In genomic region chr19:44753932-44754742, GRCh38 we compare ENCODE assay signal across 9 cellular contexts. TPM values are rescaled to one million over a fixed set of nuclear protein-coding genes. Genes with fewer than 3 reads are reported as not detected.
DNase-seq lines count a peak whose midpoint lies in the region; ATAC-seq and FAIRE-seq lines count a peak whose summit lies in the region.
"Had no signal": no experiment of that assay in that cellular context is flagged by ENCODE, and none has a peak within 500 bp of the region (broad histone marks: within the 10 kb centered on the region; RNA-seq: fewer than 3 reads in every experiment).

No MANE protein-coding gene starts in this region.

- no peak for FAIRE-seq in urothelium cell line (lab: Jason Lieb, UNC)

- ATAC-seq in HG03354 (IDR thresholded peaks at IDR 0.05; ENCODE audit: poor library complexity, severe bottlenecking, unreplicated experiment) (peak; percentile 27), Right ventricle myocardium superior (ENCODE audit: poor library complexity) (peak; percentile 74)

- peak overlapping the region; percentile 64; the same call in 1 of the 2 replicates for H3K9ac ChIP-seq in ES-I3 (ENCODE audit: low read depth, low read length)

- no peaks in the 10 kb centered on the region for H3K9me3 ChIP-seq in ES-I3 (ENCODE audit: control insufficient read depth, insufficient read depth, low read length)
- no peaks in the 10 kb centered on the region for H3K9me3 ChIP-seq in SJCRH30 (replicated peaks)

- intact Hi-C loops in Right ventricle myocardium superior (cut with DNase I), result no loop called here
- intact Hi-C loops in posterior cingulate gyrus (cut with DNase I), result no loop called here

- DNase-seq in SJCRH30, result peak; percentile 89 to 93
- DNase-seq in activated naive CD4-positive, alpha-beta T cell treated with anti-CD3 and anti-CD28 coated beads, Interleukin-2, amount 50 U/mL, for 16 hours, result peak; percentile 56
- peak; percentile 98 for DNase-seq in Right ventricle myocardium superior
- peak in 6 of 10 donors; percentile 29 to 91 (median 36) for DNase-seq in posterior cingulate gyrus
- DNase-seq in urothelium cell line (ENCODE audit: low spot score), result peak; percentile 82
- DNase-seq in GOT3 (lab: John Stamatoyannopoulos, UW), result no peak

- H3K4me1 ChIP-seq in ES-I3 (ENCODE audit: insufficient read depth, low read length) (peaks cover 13% of the 10 kb centered on the region), SJCRH30 (peaks cover 20% of the 10 kb centered on the region)

- H3K27ac ChIP-seq in SJCRH30, result peak overlapping the region; percentile 83

- peak overlapping the region; percentile 57 for H3K4me3 ChIP-seq in SJCRH30

- no peaks in the 10 kb centered on the region for H3K27me3 ChIP-seq in SJCRH30

- no peaks in the 10 kb centered on the region for H3K36me3 ChIP-seq in ES-I3 (ENCODE audit: insufficient read depth, low read length)
- peaks cover 7% of the 10 kb centered on the region for H3K36me3 ChIP-seq in SJCRH30

RNA-seq across cellular contexts. Expression of gene BCL3, which starts 5.6 kb away (rescaled TPM):
- total RNA-seq in SJCRH30 (2014; rRNA removed; shearing (Covaris generic)), result 7.3 and 10.0 TPM in 2 replicates
- total RNA-seq in Right ventricle myocardium superior, result 14.6 TPM

RNA-seq across cellular contexts. Expression of gene CBLC, which starts 23.6 kb away (rescaled TPM):
- total RNA-seq in SJCRH30 (2014; rRNA removed; shearing (Covaris generic)), result not detected in 2 replicates
- total RNA-seq in Right ventricle myocardium superior, result not detected

RNA-seq across cellular contexts. Expression of gene BCAM, which starts 54.8 kb away (rescaled TPM):
- total RNA-seq in SJCRH30 (2014; rRNA removed; shearing (Covaris generic)), result 15.5 and 15.9 TPM in 2 replicates
- total RNA-seq in Right ventricle myocardium superior, result 86.2 TPM

RNA-seq across cellular contexts. Expression of gene CEACAM16, which starts 55.2 kb away (rescaled TPM):
- total RNA-seq in SJCRH30 (2014; rRNA removed; shearing (Covaris generic)), result 0.18 and 0.73 TPM in 2 replicates
- not detected for total RNA-seq in Right ventricle myocardium superior
- total RNA-seq: pulmonary artery endothelial cell had no signal
